In genomic region chrX:84197550-84197949, GRCh38 we compare ENCODE assay signal across 25 cellular contexts.
"Had no signal": no experiment of that assay in that cellular context is flagged by ENCODE, and none has a peak within 500 bp of the region (broad histone marks: within the 10 kb centered on the region; RNA-seq: fewer than 3 reads in every experiment).

No MANE protein-coding gene starts in this region.

- H3K4me3 ChIP-seq: neural progenitor cell, ovary, psoas muscle, right lobe of liver, sigmoid colon, stomach, thoracic aorta, thyroid gland, tibial nerve, upper lobe of left lung, vagina had no signal

- DNase-seq: occipital lobe; ovary; posterior cingulate gyrus; psoas muscle; right cardiac atrium; right lobe of liver; sigmoid colon; small intestine; stimulated activated CD4-positive, alpha-beta T cell treated with anti-CD3 and anti-CD28 coated beads, Interleukin-15, amount 100 ng/mL, for 24 hours; stimulated activated CD4-positive, alpha-beta T cell treated with anti-CD3 and anti-CD28 coated beads, Interleukin-2, amount 100 ng/mL, for 24 hours; stimulated activated CD4-positive, alpha-beta T cell treated with anti-CD3 and anti-CD28 coated beads, Interleukin-2, amount 100 ng/mL, for 48 hours; stimulated activated CD4-positive, alpha-beta T cell treated with anti-CD3 and anti-CD28 coated beads, Interleukin-4, amount 100 ng/mL, for 24 hours; stimulated activated naive B cell treated with anti-CD40 and anti-IgM and Interleukin-4, amounts not matched to agents 10 μg/mL and 1 μg/mL and 100 μg/mL, for 72 hours; stimulated activated naive CD4-positive, alpha-beta T cell treated with Interleukin-2 at 50 U/mL for 16 hours; stomach; thyroid gland; trophoblast cell; upper lobe of left lung had no signal

- H3K27ac ChIP-seq: neural progenitor cell, ovary, parathyroid adenoma, psoas muscle, right lobe of liver, sigmoid colon, stomach, thoracic aorta, thyroid gland, tibial nerve, upper lobe of left lung, vagina had no signal

- H3K9me3 ChIP-seq: ovary, psoas muscle, right lobe of liver, sigmoid colon, thoracic aorta, thyroid gland, upper lobe of left lung, vagina had no signal

- FAIRE-seq: small intestine, urothelium cell line had no signal

- H3K4me2 ChIP-seq: neural progenitor cell had no signal

- H2AFZ ChIP-seq: neural progenitor cell, parathyroid adenoma had no signal

- H3K36me3 ChIP-seq: neural progenitor cell, ovary, right lobe of liver, sigmoid colon, stomach, thoracic aorta, thyroid gland, tibial nerve, upper lobe of left lung, vagina had no signal

- H3K27me3 ChIP-seq: neural progenitor cell, ovary, right lobe of liver, sigmoid colon, stomach, thyroid gland, tibial nerve, upper lobe of left lung, vagina had no signal

- H3K4me1 ChIP-seq: neural progenitor cell, parathyroid adenoma, psoas muscle, right lobe of liver, sigmoid colon, stomach, thyroid gland, tibial nerve, upper lobe of left lung, vagina had no signal

- H3K9ac ChIP-seq: neural progenitor cell, parathyroid adenoma had no signal

- ATAC-seq: psoas muscle; right cardiac atrium; right lobe of liver; stimulated activated effector memory CD8-positive, alpha-beta T cell treated with anti-CD3 and anti-CD28 coated beads, Interleukin-12 subunit alpha, Interleukin-12 subunit beta, amount 100 ng/mL, for 72 hours; stimulated activated naive B cell treated with anti-CD40 and anti-IgM and Interleukin-4, amounts not matched to agents 10 μg/mL and 1 μg/mL and 100 μg/mL, for 72 hours had no signal
